11 cellular contexts compared by ENCODE assay signal in genomic region chr9:16268037-16269010, GRCh38.
DNase-seq lines count a peak whose midpoint lies in the region; ATAC-seq, FAIRE-seq and TF ChIP-seq lines count a peak whose summit lies in the region.
"Had no signal": no experiment of that assay in that cellular context is flagged by ENCODE, and none has a peak within 500 bp of the region (broad histone marks: within the 10 kb centered on the region; RNA-seq: fewer than 3 reads in every experiment).

No MANE protein-coding gene starts in this region.

- H3K27ac Mint-ChIP-seq in HFFc6, result peak overlapping the region; percentile 77; the same call in 1 of the 2 replicates
- H3K27ac Mint-ChIP-seq in stimulated activated effector memory CD8-positive, alpha-beta T cell treated with anti-CD3 and anti-CD28 coated beads, Interleukin-12 subunit alpha, Interleukin-12 subunit beta, amount 100 ng/mL, for 72 hours, result no peak overlapping the region
- no peak overlapping the region for H3K27ac Mint-ChIP-seq in stimulated activated naive B cell treated with anti-CD40 and anti-IgM and Interleukin-4, amounts not matched to agents 10 μg/mL and 1 μg/mL and 100 μg/mL, for 72 hours
- H3K27ac Mint-ChIP-seq: activated naive CD4-positive, alpha-beta T cell treated with anti-CD3 and anti-CD28 coated beads, Interleukin-2, amount 50 U/mL, for 24 hours had no signal

- no peak for ATAC-seq in stimulated activated effector memory CD8-positive, alpha-beta T cell treated with anti-CD3 and anti-CD28 coated beads, Interleukin-12 subunit alpha, Interleukin-12 subunit beta, amount 100 ng/mL, for 72 hours
- ATAC-seq in stimulated activated naive B cell treated with anti-CD40 and anti-IgM and Interleukin-4, amounts not matched to agents 10 μg/mL and 1 μg/mL and 100 μg/mL, for 72 hours (replicated peaks), result no peak

- peaks cover 23% of the 10 kb centered on the region for H3K4me1 Mint-ChIP-seq in HFFc6 (ENCODE audit: low read depth)
- H3K4me1 Mint-ChIP-seq in stimulated activated effector memory CD8-positive, alpha-beta T cell treated with anti-CD3 and anti-CD28 coated beads, Interleukin-12 subunit alpha, Interleukin-12 subunit beta, amount 100 ng/mL, for 72 hours, result no peaks in the 10 kb centered on the region
- no peaks in the 10 kb centered on the region for H3K4me1 Mint-ChIP-seq in stimulated activated naive B cell treated with anti-CD40 and anti-IgM and Interleukin-4, amounts not matched to agents 10 μg/mL and 1 μg/mL and 100 μg/mL, for 72 hours
- H3K4me1 Mint-ChIP-seq: activated naive CD4-positive, alpha-beta T cell treated with anti-CD3 and anti-CD28 coated beads, Interleukin-2, amount 50 U/mL, for 24 hours had no signal

- DNase-seq in HFFc6, result no peak
- DNase-seq in bronchial epithelial cell (ENCODE audit: low read depth), result peak; percentile 19
- DNase-seq in tibial nerve (ENCODE audit: low spot score in 2 of 2), result no peak
- DNase-seq in foreskin melanocyte, result no peak
- DNase-seq in stimulated activated effector memory CD8-positive, alpha-beta T cell treated with anti-CD3 and anti-CD28 coated beads, Interleukin-12 subunit alpha, Interleukin-12 subunit beta, amount 100 ng/mL, for 72 hours (ENCODE audit: low spot score in 2 of 2), result no peak
- DNase-seq in stimulated activated naive B cell treated with anti-CD40 and anti-IgM and Interleukin-4, amounts not matched to agents 10 μg/mL and 1 μg/mL and 100 μg/mL, for 72 hours, result no peak
- DNase-seq: DMS79 treated with DMSO at 0.1 percent for 48 hours, mesendoderm, NCI-H1436 treated with DMSO at 0.1 percent for 48 hours had no signal

- H3K27ac ChIP-seq in mucosa of rectum (ENCODE audit: low read depth in 2 of 2, low read length in 2 of 2) (no peak overlapping the region), tibial nerve (peak overlapping the region in 1 of 4 donors; percentile 72)

- no peak overlapping the region for H3K9ac ChIP-seq in mucosa of rectum (ENCODE audit: low read depth in 1 of 2, low read length in 2 of 2)

- H3K9me3 Mint-ChIP-seq in HFFc6, result no peaks in the 10 kb centered on the region
- H3K9me3 Mint-ChIP-seq in stimulated activated effector memory CD8-positive, alpha-beta T cell treated with anti-CD3 and anti-CD28 coated beads, Interleukin-12 subunit alpha, Interleukin-12 subunit beta, amount 100 ng/mL, for 72 hours, result peaks cover 12% of the 10 kb centered on the region
- H3K9me3 Mint-ChIP-seq in stimulated activated naive B cell treated with anti-CD40 and anti-IgM and Interleukin-4, amounts not matched to agents 10 μg/mL and 1 μg/mL and 100 μg/mL, for 72 hours, result peaks cover 0 to 4% of the 10 kb centered on the region in 2 donors
- H3K9me3 Mint-ChIP-seq: activated naive CD4-positive, alpha-beta T cell treated with anti-CD3 and anti-CD28 coated beads, Interleukin-2, amount 50 U/mL, for 24 hours had no signal

- H3K4me3 ChIP-seq in bronchial epithelial cell (ENCODE audit: low read depth, low read length) (no peak overlapping the region), mucosa of rectum (ENCODE audit: low read length in 2 of 2) (peak overlapping the region; percentile 61 to 76), tibial nerve (peak overlapping the region in 3 of 4 donors; percentile 5 to 41 (median 25))

- WGBS in tibial nerve, 2 donors, result 77 to 79% methylated on average over 18 of the region's 18 CpGs

- H3K4me1 ChIP-seq in mucosa of rectum (ENCODE audit: control insufficient read depth in 2 of 2, insufficient read depth in 2 of 2, low read length in 2 of 2) (peaks cover 3% of the 10 kb centered on the region in 2 donors), tibial nerve (peaks cover 0 to 23% (median 5%) of the 10 kb centered on the region in 4 donors)

- FAIRE-seq in bronchial epithelial cell (lab: Jason Lieb, UNC), result no peak

- no peaks in the 10 kb centered on the region for H3K36me3 Mint-ChIP-seq in HFFc6 (ENCODE audit: low read depth)
- H3K36me3 Mint-ChIP-seq in stimulated activated effector memory CD8-positive, alpha-beta T cell treated with anti-CD3 and anti-CD28 coated beads, Interleukin-12 subunit alpha, Interleukin-12 subunit beta, amount 100 ng/mL, for 72 hours, result no peaks in the 10 kb centered on the region
- H3K36me3 Mint-ChIP-seq in stimulated activated naive B cell treated with anti-CD40 and anti-IgM and Interleukin-4, amounts not matched to agents 10 μg/mL and 1 μg/mL and 100 μg/mL, for 72 hours, result no peaks in the 10 kb centered on the region
- H3K36me3 Mint-ChIP-seq: activated naive CD4-positive, alpha-beta T cell treated with anti-CD3 and anti-CD28 coated beads, Interleukin-2, amount 50 U/mL, for 24 hours had no signal

- H3K4me3 Mint-ChIP-seq in HFFc6, result peak overlapping the region; percentile 88
- H3K4me3 Mint-ChIP-seq in stimulated activated effector memory CD8-positive, alpha-beta T cell treated with anti-CD3 and anti-CD28 coated beads, Interleukin-12 subunit alpha, Interleukin-12 subunit beta, amount 100 ng/mL, for 72 hours, result no peak overlapping the region
- H3K4me3 Mint-ChIP-seq in stimulated activated naive B cell treated with anti-CD40 and anti-IgM and Interleukin-4, amounts not matched to agents 10 μg/mL and 1 μg/mL and 100 μg/mL, for 72 hours, result no peak overlapping the region
- H3K4me3 Mint-ChIP-seq: activated naive CD4-positive, alpha-beta T cell treated with anti-CD3 and anti-CD28 coated beads, Interleukin-2, amount 50 U/mL, for 24 hours had no signal

- TF ChIP-seq CTCF in HFFc6 (IDR thresholded peaks at IDR 0.05), result no peak
- no peak for TF ChIP-seq CTCF in bronchial epithelial cell (IDR thresholded peaks at IDR 0.05; ENCODE audit: insufficient read depth, low read length, severe bottlenecking)
- TF ChIP-seq CTCF in tibial nerve (IDR thresholded peaks at IDR 0.05), result no peak

- H3K36me3 ChIP-seq in bronchial epithelial cell (ENCODE audit: control insufficient read depth, insufficient read depth, low read length) (no peaks in the 10 kb centered on the region), mucosa of rectum (ENCODE audit: control insufficient read depth in 2 of 2, insufficient read depth in 2 of 2, low read length in 2 of 2) (no peaks in the 10 kb centered on the region), tibial nerve (no peaks in the 10 kb centered on the region)

- no peaks in the 10 kb centered on the region for H3K9me3 ChIP-seq in mucosa of rectum (ENCODE audit: control insufficient read depth in 2 of 2, low read length in 2 of 2)
- H3K9me3 ChIP-seq in tibial nerve, result no peaks in the 10 kb centered on the region

- no peak for TF ChIP-seq POLR2A in tibial nerve (IDR thresholded peaks at IDR 0.05)

- peaks cover 3% of the 10 kb centered on the region for H3K27me3 ChIP-seq in bronchial epithelial cell (ENCODE audit: control insufficient read depth, insufficient read depth, low read length)
- no peaks in the 10 kb centered on the region for H3K27me3 ChIP-seq in mucosa of rectum (ENCODE audit: control insufficient read depth in 2 of 2, insufficient read depth in 2 of 2, low read length in 2 of 2)
- no peaks in the 10 kb centered on the region for H3K27me3 ChIP-seq in tibial nerve

- peak; percentile 13 to 51 for TF ChIP-seq EP300 in tibial nerve (IDR thresholded peaks at IDR 0.05)

- H3K27me3 Mint-ChIP-seq in HFFc6 (ENCODE audit: insufficient read depth), result peaks cover 9% of the 10 kb centered on the region
- H3K27me3 Mint-ChIP-seq in stimulated activated naive B cell treated with anti-CD40 and anti-IgM and Interleukin-4, amounts not matched to agents 10 μg/mL and 1 μg/mL and 100 μg/mL, for 72 hours, result peaks cover 5 to 13% of the 10 kb centered on the region in 2 donors
